Comparison of ENCODE assay signal across 25 cellular contexts in genomic region chr16:14565688-14566025, GRCh38.
DNase-seq lines count a peak whose midpoint lies in the region; ATAC-seq, FAIRE-seq and TF ChIP-seq lines count a peak whose summit lies in the region.
"Had no signal": no experiment of that assay in that cellular context is flagged by ENCODE, and none has a peak within 500 bp of the region (broad histone marks: within the 10 kb centered on the region; RNA-seq: fewer than 3 reads in every experiment).

No MANE protein-coding gene starts in this region.

- peak overlapping the region; percentile 48 for H3K27ac ChIP-seq in 22Rv1
- H3K27ac ChIP-seq in KMS-11 = peak overlapping the region; percentile 85
- peak overlapping the region in 3 of 5 donors; percentile 19 to 73 (median 40) for H3K27ac ChIP-seq in adrenal gland
- H3K27ac ChIP-seq in mucosa of rectum (ENCODE audit: low read depth in 2 of 2, low read length in 2 of 2) = peak overlapping the region; percentile 84 to 85
- H3K27ac ChIP-seq: ascending aorta, tibial nerve had no signal

- no peaks in the 10 kb centered on the region for H4K20me1 ChIP-seq in KMS-11 (ENCODE audit: insufficient read depth)

- DNase-seq in adrenal gland (no peak), urothelium cell line (ENCODE audit: low spot score) (no peak), MV-4-11 (lab: John Stamatoyannopoulos, UW) (no peak)
- DNase-seq: activated B cell treated with CpG ODN at 0.5 μM for 24 hours; activated CD8-positive, alpha-beta memory T cell treated with anti-CD3 and anti-CD28 coated beads, Interleukin-2, amount 50 U/mL, for 48 hours; heart left ventricle; IMR-90; left ventricle myocardium superior; MG63; NCI-H446; OCI-M1; posterior cingulate gyrus; SHP77 treated with DMSO at 0.1 percent for 48 hours; SW 1271; T1000 had no signal

- H3K9me3 ChIP-seq in adrenal gland (replicated peaks in 1 of 3) (no peaks in the 10 kb centered on the region), mucosa of rectum (ENCODE audit: control insufficient read depth in 2 of 2, low read length in 2 of 2) (no peaks in the 10 kb centered on the region)
- H3K9me3 ChIP-seq: ascending aorta, HAP-1, heart left ventricle, MG63, mucosa of descending colon, tibial nerve had no signal

- intact Hi-C loops in adrenal gland (cut with DNase I) = no loop called here

- H3K4me1 ChIP-seq in KMS-11 (ENCODE audit: low read depth, poor library complexity, severe bottlenecking) (peaks cover 64% of the 10 kb centered on the region), adrenal gland (replicated peaks in 1 of 2) (peaks cover 24 to 41% of the 10 kb centered on the region in 2 donors), mucosa of rectum (ENCODE audit: control insufficient read depth in 2 of 2, insufficient read depth in 2 of 2, low read length in 2 of 2) (peaks cover 33 to 49% of the 10 kb centered on the region in 2 donors)

- H3K79me2 ChIP-seq in KMS-11 (ENCODE audit: insufficient read depth, low read depth) = no peaks in the 10 kb centered on the region

- H3K9ac ChIP-seq in KMS-11 = peak overlapping the region; percentile 71; the same call in 1 of the 2 replicates
- no peak overlapping the region for H3K9ac ChIP-seq in mucosa of rectum (ENCODE audit: low read depth in 1 of 2, low read length in 2 of 2)

- H3K36me3 ChIP-seq in KMS-11 (ENCODE audit: insufficient read depth) (no peaks in the 10 kb centered on the region), adrenal gland (replicated peaks in 1 of 2) (no peaks in the 10 kb centered on the region), mucosa of rectum (ENCODE audit: control insufficient read depth in 2 of 2, insufficient read depth in 2 of 2, low read length in 2 of 2) (no peaks in the 10 kb centered on the region)
- H3K36me3 ChIP-seq: HAP-1 had no signal

- ATAC-seq in GM18511 (IDR thresholded peaks at IDR 0.05; ENCODE audit: unreplicated experiment) = no peak
- ATAC-seq in GM19463 (IDR thresholded peaks at IDR 0.05; ENCODE audit: unreplicated experiment) = no peak
- ATAC-seq: heart left ventricle, left ventricle myocardium superior had no signal

- no peaks in the 10 kb centered on the region for H3K27me3 ChIP-seq in KMS-11 (ENCODE audit: insufficient read depth, low read depth)
- H3K27me3 ChIP-seq in adrenal gland = no peaks in the 10 kb centered on the region
- no peaks in the 10 kb centered on the region for H3K27me3 ChIP-seq in mucosa of rectum (ENCODE audit: control insufficient read depth in 2 of 2, insufficient read depth in 2 of 2, low read length in 2 of 2)
- H3K27me3 ChIP-seq: ascending aorta, heart left ventricle, MG63, tibial nerve had no signal

- no peak for FAIRE-seq in urothelium cell line (lab: Jason Lieb, UNC)
- FAIRE-seq: GM12891 had no signal

- H3K4me3 ChIP-seq in KMS-11 (IDR thresholded peaks at IDR 0.05; ENCODE audit: insufficient read depth, low read depth, low read length) (no peak overlapping the region), adrenal gland (no peak overlapping the region), mucosa of rectum (ENCODE audit: low read length in 2 of 2) (no peak overlapping the region)
- H3K4me3 ChIP-seq: ascending aorta, HAP-1, heart left ventricle, MG63, mucosa of descending colon, tibial nerve had no signal

- no peak for TF ChIP-seq POLR2A in adrenal gland (IDR thresholded peaks at IDR 0.05)

- no peak overlapping the region for H2AFZ ChIP-seq in KMS-11 (ENCODE audit: low read depth)

- 93 to 97% (median 94%) methylated on average over 2 of the region's 2 CpGs for WGBS in adrenal gland, 4 donors

- TF ChIP-seq CTCF in 22Rv1 (IDR thresholded peaks at IDR 0.05) (no peak), KMS-11 (conservative IDR thresholded peaks at IDR 0.05; ENCODE audit: low read depth, low read length) (no peak), adrenal gland (IDR thresholded peaks at IDR 0.05) (no peak)

- peak overlapping the region; percentile 83 for H3K4me2 ChIP-seq in KMS-11
